Comparison of ENCODE assay signal across 14 cellular contexts in genomic region chr3:78872195-78872594, GRCh38.
DNase-seq lines count a peak whose midpoint lies in the region; ATAC-seq and TF ChIP-seq lines count a peak whose summit lies in the region.
"Had no signal": no experiment of that assay in that cellular context is flagged by ENCODE, and none has a peak within 500 bp of the region (broad histone marks: within the 10 kb centered on the region; RNA-seq: fewer than 3 reads in every experiment).

No MANE protein-coding gene starts in this region.

- no TSS peak for BruUV-seq in A673 (replicated peaks; lab: Mats Ljungman, UMichigan)

- POLR2A ChIA-PET in A673 (lab: Charles Lee; ENCODE audit: low non-redundant PET), result interaction anchor here (0.7 kb wide), 1 partner anchor 17 kb away, joined by 3 read pairs; no protein-coding TSS in a partner anchor

- no peaks in the 10 kb centered on the region for H3K27me3 ChIP-seq in A673 (replicated peaks; ENCODE audit: insufficient read depth, low read depth, low read length, poor library complexity)
- H3K27me3 ChIP-seq in HUES48 (ENCODE audit: control insufficient read depth, insufficient read depth, low read length), result no peaks in the 10 kb centered on the region
- H3K27me3 ChIP-seq in right lobe of liver, result no peaks in the 10 kb centered on the region
- H3K27me3 ChIP-seq: BLaER1, SJCRH30 had no signal

- DNase-seq in A673 (ENCODE audit: low spot score) (peak; percentile 35), choroid plexus epithelial cell (ENCODE audit: low read depth) (peak; percentile 39), right lobe of liver (peak in 1 of 3 donors; percentile 22), NCI-H1048 (lab: John Stamatoyannopoulos, UW) (no peak), GM20000 (ENCODE audit: low spot score) (no peak), erythroblast (lab: John Stamatoyannopoulos, UW) (no peak)
- DNase-seq: activated CD4-positive, alpha-beta T cell treated with anti-CD3 and anti-CD28 coated beads for 4 hours; foreskin fibroblast; NCI-H2171; SJCRH30 had no signal

- no peak overlapping the region for H3K9ac ChIP-seq in HUES48 (ENCODE audit: low read depth, low read length)
- H3K9ac ChIP-seq: BLaER1, KMS-11 had no signal

- CTCF ChIA-PET in A673 (lab: Charles Lee), result no interaction called here

- peak overlapping the region; percentile 11 for H3K4me3 ChIP-seq in A673 (ENCODE audit: low read depth, low read length, poor library complexity, severe bottlenecking)
- H3K4me3 ChIP-seq in HUES48 (ENCODE audit: low read depth, low read length), result no peak overlapping the region; the same call in 1 of the 2 replicates
- no peak overlapping the region for H3K4me3 ChIP-seq in choroid plexus epithelial cell (ENCODE audit: low read depth, low read length)
- no peak overlapping the region for H3K4me3 ChIP-seq in right lobe of liver
- H3K4me3 ChIP-seq: BLaER1, SJCRH30 had no signal

- H3K9me3 ChIP-seq in A673 (ENCODE audit: low read depth, low read length, poor library complexity, severe bottlenecking) (no peaks in the 10 kb centered on the region), HUES48 (ENCODE audit: control insufficient read depth, insufficient read depth, low read length) (no peaks in the 10 kb centered on the region), right lobe of liver (no peaks in the 10 kb centered on the region)
- H3K9me3 ChIP-seq: BLaER1, SJCRH30 had no signal

- intact Hi-C loops in A673 (cut with micrococcal nuclease; ENCODE audit: unreplicated experiment) (no loop called here), right lobe of liver (cut with DNase I) (no loop called here)

- H3K4me1 ChIP-seq in A673 (ENCODE audit: insufficient read depth, low read length, poor library complexity, severe bottlenecking), result peaks cover 63% of the 10 kb centered on the region
- H3K4me1 ChIP-seq in HUES48 (ENCODE audit: control insufficient read depth, insufficient read depth, low read length), result peaks cover 68% of the 10 kb centered on the region
- H3K4me1 ChIP-seq in right lobe of liver, result peaks cover 0 to 7% (median 2%) of the 10 kb centered on the region in 4 donors
- H3K4me1 ChIP-seq: SJCRH30 had no signal

- H3K36me3 ChIP-seq in A673 (ENCODE audit: insufficient read depth, low read length, poor library complexity, severe bottlenecking), result no peaks in the 10 kb centered on the region
- H3K36me3 ChIP-seq in HUES48 (ENCODE audit: control insufficient read depth, insufficient read depth, low read length), result no peaks in the 10 kb centered on the region
- no peaks in the 10 kb centered on the region for H3K36me3 ChIP-seq in right lobe of liver
- H3K36me3 ChIP-seq: SJCRH30 had no signal

- H3K27ac ChIP-seq in A673 (ENCODE audit: low read depth, low read length, poor library complexity, severe bottlenecking) (peak overlapping the region; percentile 62), HUES48 (ENCODE audit: low read depth, low read length) (peak overlapping the region; percentile 12), right lobe of liver (no peak overlapping the region)
- H3K27ac ChIP-seq: BLaER1, KMS-11, SJCRH30 had no signal

- WGBS in right lobe of liver (ENCODE audit: insufficient coverage, low coverage, low lambda C conversion rate, missing lambda C conversion rate), result 23% methylated on average over 3 of the region's 3 CpGs

- TF ChIP-seq POLR2A in right lobe of liver (IDR thresholded peaks at IDR 0.05) (no peak), erythroblast (IDR thresholded peaks at IDR 0.05; ENCODE audit: low read length) (no peak)

- ATAC-seq in right lobe of liver, result peak; percentile 68 to 85 (median 70)
- no peak for ATAC-seq in HG02678 (IDR thresholded peaks at IDR 0.05; ENCODE audit: unreplicated experiment)

- TF ChIP-seq CTCF in A673 (conservative IDR thresholded peaks at IDR 0.05; ENCODE audit: low read depth, low read length) (no peak), choroid plexus epithelial cell (conservative IDR thresholded peaks at IDR 0.05; ENCODE audit: low read depth, low read length) (no peak), right lobe of liver (IDR thresholded peaks at IDR 0.05) (no peak), GM20000 (IDR thresholded peaks at IDR 0.05; ENCODE audit: extremely low read depth, missing control alignments) (no peak)

Comparison
In these comparisons a context has a peak if more than half of its experiments do, and no peak if none do; other contexts are left out.
1. DNase-seq: peak in A673 (single experiment) and choroid plexus epithelial cell (single experiment); none in NCI-H1048 (single experiment), GM20000 (single experiment) and erythroblast (0 of 2).
2. H3K27ac ChIP-seq: peak in A673 (single experiment) and HUES48 (single experiment); none in right lobe of liver (0 of 3).